In the genomic region with DNA sequence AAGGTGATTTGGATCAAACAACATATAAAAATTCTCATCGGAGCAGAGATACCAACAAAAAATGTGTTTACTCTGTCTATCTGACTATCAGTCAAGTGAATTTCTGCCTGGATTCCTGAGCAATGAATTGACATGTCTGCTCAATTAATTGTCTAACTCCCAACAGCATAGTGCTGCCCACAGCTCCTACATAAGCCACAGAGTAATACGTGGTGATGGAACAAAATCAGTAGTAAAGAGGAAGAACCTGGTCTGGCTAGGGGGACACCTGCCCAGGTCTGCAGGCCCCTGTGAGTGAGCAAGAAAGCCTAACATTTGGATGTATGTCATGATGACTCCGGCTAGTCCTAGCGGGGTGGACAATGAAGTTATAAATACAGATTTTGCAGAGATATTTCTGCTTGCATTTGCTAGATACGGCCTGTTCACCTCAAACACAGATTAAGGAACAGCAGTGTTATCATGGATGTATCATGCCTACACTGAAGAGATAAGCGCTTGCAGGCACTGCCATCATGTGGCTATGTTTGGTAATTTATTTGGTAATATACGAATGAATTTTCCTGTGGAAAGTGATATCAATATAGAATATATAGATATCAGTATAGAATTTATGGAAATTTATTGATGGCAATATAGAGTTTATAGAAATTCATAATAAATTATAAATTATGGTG, we compare ENCODE assay signal across 9 cellular contexts.
DNase-seq lines count a peak whose midpoint lies in the region; ATAC-seq and TF ChIP-seq lines count a peak whose summit lies in the region.
"Had no signal": no experiment of that assay in that cellular context is flagged by ENCODE, and none has a peak within 500 bp of the region (broad histone marks: within the 10 kb centered on the region; RNA-seq: fewer than 3 reads in every experiment).

No MANE protein-coding gene starts in this region.

- peak; percentile 46 for ATAC-seq in HG03159 (IDR thresholded peaks at IDR 0.05; ENCODE audit: unreplicated experiment)
- peak; percentile 85 to 93 (median 92) for ATAC-seq in natural killer cell
- ATAC-seq in GM18858 (IDR thresholded peaks at IDR 0.05; ENCODE audit: unreplicated experiment): no peak

- no peaks in the 10 kb centered on the region for H3K9me3 ChIP-seq in testis
- H3K9me3 ChIP-seq: SJSA1 had no signal

- WGBS in testis, 2 donors: 51 to 58% methylated on average over 7 of the region's 7 CpGs

- no peaks in the 10 kb centered on the region for H3K36me3 Mint-ChIP-seq in activated CD4-positive, alpha-beta memory T cell treated with anti-CD3 and anti-CD28 coated beads for 36 hours
- no peaks in the 10 kb centered on the region for H3K36me3 Mint-ChIP-seq in natural killer cell

- no peak overlapping the region for H3K4me3 ChIP-seq in testis
- H3K4me3 ChIP-seq: SJSA1 had no signal

- no peak overlapping the region for H3K4me3 Mint-ChIP-seq in activated CD4-positive, alpha-beta memory T cell treated with anti-CD3 and anti-CD28 coated beads for 36 hours
- H3K4me3 Mint-ChIP-seq in natural killer cell: no peak overlapping the region

- H3K36me3 ChIP-seq in testis (ENCODE audit: low read depth, missing control alignments): no peaks in the 10 kb centered on the region
- H3K36me3 ChIP-seq: SJSA1 had no signal

- no peaks in the 10 kb centered on the region for H3K4me1 ChIP-seq in testis
- H3K4me1 ChIP-seq: SJSA1 had no signal

- TF ChIP-seq POLR2A in testis (IDR thresholded peaks at IDR 0.05): no peak

- DNase-seq in DMS 273 (lab: John Stamatoyannopoulos, UW; ENCODE audit: unreplicated experiment) (peak; percentile 78), NCI-H526 treated with DMSO at 0.1 percent for 48 hours (lab: John Stamatoyannopoulos, UW) (peak; percentile 89), epithelial cell of prostate (ENCODE audit: low read depth, low spot score) (peak; percentile 41), natural killer cell (peak; percentile 33), testis (peak; percentile 54)
- peak; percentile 71 for DNase-seq in activated CD4-positive, alpha-beta memory T cell treated with anti-CD3 and anti-CD28 coated beads for 36 hours

- H3K27me3 ChIP-seq in testis: no peaks in the 10 kb centered on the region
- H3K27me3 ChIP-seq: SJSA1 had no signal

- no peaks in the 10 kb centered on the region for H3K9me3 Mint-ChIP-seq in activated CD4-positive, alpha-beta memory T cell treated with anti-CD3 and anti-CD28 coated beads for 36 hours
- H3K9me3 Mint-ChIP-seq in natural killer cell: no peaks in the 10 kb centered on the region

- peak; percentile 80 for TF ChIP-seq CTCF in natural killer cell (IDR thresholded peaks at IDR 0.05)
- TF ChIP-seq CTCF in testis (IDR thresholded peaks at IDR 0.05): peak; percentile 56 to 61 (median 61)

- peaks cover 22% of the 10 kb centered on the region for H3K4me1 Mint-ChIP-seq in activated CD4-positive, alpha-beta memory T cell treated with anti-CD3 and anti-CD28 coated beads for 36 hours (ENCODE audit: low read depth)
- H3K4me1 Mint-ChIP-seq in natural killer cell: peaks cover 0 to 4% of the 10 kb centered on the region in 2 donors

- H3K27ac ChIP-seq in epithelial cell of prostate (peak overlapping the region; percentile 80), testis (no peak overlapping the region)
- H3K27ac ChIP-seq: SJSA1 had no signal

- peaks cover 21% of the 10 kb centered on the region for H3K27me3 Mint-ChIP-seq in activated CD4-positive, alpha-beta memory T cell treated with anti-CD3 and anti-CD28 coated beads for 36 hours
- H3K27me3 Mint-ChIP-seq in natural killer cell (ENCODE audit: low read depth in 2 of 2): peaks cover 30 to 44% of the 10 kb centered on the region in 2 donors

- H3K27ac Mint-ChIP-seq in activated CD4-positive, alpha-beta memory T cell treated with anti-CD3 and anti-CD28 coated beads for 36 hours: no peak overlapping the region
- H3K27ac Mint-ChIP-seq in natural killer cell: no peak overlapping the region

- intact Hi-C loops in activated CD4-positive, alpha-beta memory T cell treated with anti-CD3 and anti-CD28 coated beads for 36 hours (cut with micrococcal nuclease): loop anchor here (1.0 to 5.0 kb wide), 3 partner anchors 168 to 457 kb away; no protein-coding TSS in a partner anchor
- intact Hi-C loops in natural killer cell (cut with micrococcal nuclease): loop anchor here (1.0 kb wide), 4 partner anchors 369 to 519 kb away; no protein-coding TSS in a partner anchor
- intact Hi-C loops in testis (cut with DNase I; ENCODE audit: low total_unique reads): no loop called here

- CTCF ChIA-PET in activated CD4-positive, alpha-beta memory T cell treated with anti-CD3 and anti-CD28 coated beads for 36 hours (lab: Charles Lee): interaction anchor here (0.8 to 4.3 kb wide), 9 partner anchors 10 to 482 kb away, joined by 3 to 34 read pairs (median 6); a partner anchor contains a TSS

- POLR2A ChIA-PET in activated CD4-positive, alpha-beta memory T cell treated with anti-CD3 and anti-CD28 coated beads for 36 hours (lab: Charles Lee): no interaction called here

Comparison
In these comparisons a context has a peak if more than half of its experiments do, and no peak if none do; other contexts are left out.
1. DNase-seq: peak in every context shown above with its lines; median percentile 89 in NCI-H526 treated with DMSO at 0.1 percent for 48 hours; 78 in DMS 273; 71 in activated CD4-positive, alpha-beta memory T cell treated with anti-CD3 and anti-CD28 coated beads for 36 hours; 54 in testis; 41 in epithelial cell of prostate; 33 in natural killer cell.